Comparison of ENCODE assay signal across 18 cellular contexts in the genomic region with DNA sequence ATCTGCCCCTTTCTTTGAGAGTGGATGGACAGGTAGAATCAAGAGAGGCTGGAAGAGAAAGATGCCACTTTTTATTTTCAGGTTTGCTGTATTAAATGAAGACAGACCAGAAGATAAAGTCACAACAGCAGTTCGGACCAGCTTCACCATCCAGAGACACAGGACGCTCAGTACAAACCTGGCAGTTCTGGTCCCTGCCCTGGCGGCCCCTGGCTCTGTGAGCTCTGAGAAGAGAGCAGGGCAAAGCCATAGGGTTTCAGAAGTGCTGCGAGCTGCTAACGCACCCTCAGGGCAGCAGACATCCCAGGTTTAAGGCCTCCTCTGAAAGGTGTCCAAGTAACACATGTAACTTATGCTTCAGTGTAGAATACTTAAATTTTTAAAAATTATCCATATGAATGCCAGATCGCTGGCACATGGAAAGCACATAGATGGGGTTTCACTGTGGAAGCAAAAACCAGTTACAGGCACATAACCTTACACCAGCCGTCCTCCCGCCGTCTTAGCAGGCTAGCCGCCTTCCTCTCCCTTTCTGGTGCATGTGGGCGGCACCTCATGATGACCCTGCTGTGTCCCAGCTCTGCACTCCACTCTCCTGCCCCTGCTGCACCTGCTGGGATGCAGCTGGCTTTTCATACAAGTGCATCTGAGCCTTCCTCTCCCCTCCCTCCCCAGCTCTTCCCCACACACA.
DNase-seq lines count a peak whose midpoint lies in the region; ATAC-seq and TF ChIP-seq lines count a peak whose summit lies in the region.
"Had no signal": no experiment of that assay in that cellular context is flagged by ENCODE, and none has a peak within 500 bp of the region (broad histone marks: within the 10 kb centered on the region; RNA-seq: fewer than 3 reads in every experiment).

No MANE protein-coding gene starts in this region.

- DNase-seq in NCI-H1092 treated with DMSO at 0.1 percent for 48 hours (lab: John Stamatoyannopoulos, UW), result peak; percentile 59
- peak; percentile 45 for DNase-seq in NCI-H345 treated with DMSO at 0.1 percent for 48 hours (lab: John Stamatoyannopoulos, UW; ENCODE audit: unreplicated experiment)
- no peak for DNase-seq in left ventricle myocardium inferior
- no peak for DNase-seq in sigmoid colon
- DNase-seq in NCI-H187 treated with DMSO at 0.1 percent for 48 hours (lab: John Stamatoyannopoulos, UW), result no peak
- no peak for DNase-seq in amygdala (lab: John Stamatoyannopoulos, UW)
- DNase-seq: activated CD4-positive, alpha-beta T cell treated with anti-CD3 and anti-CD28 coated beads, Interleukin-2, amount 50 U/mL, for 48 hours; CD8-positive, alpha-beta memory T cell; colonic mucosa; DMS79; mesendoderm; NCI-H1930; NCI-H446 treated with DMSO at 0.1 percent for 48 hours; stimulated activated CD4-positive, alpha-beta T cell treated with anti-CD3 and anti-CD28 coated beads, Interleukin-12 subunit alpha, Interleukin-12 subunit beta, amount 100 ng/mL, for 4 hours; stimulated activated CD8-positive, alpha-beta memory T cell treated with anti-CD3 and anti-CD28 coated beads, Interleukin-4, amount 100 ng/mL, for 48 hours had no signal

- H3K36me3 ChIP-seq in left ventricle myocardium inferior (peaks cover 5% of the 10 kb centered on the region), sigmoid colon (no peaks in the 10 kb centered on the region)
- H3K36me3 ChIP-seq: colonic mucosa had no signal

- H3K4me3 ChIP-seq in left ventricle myocardium inferior (no peak overlapping the region), sigmoid colon (no peak overlapping the region)
- H3K4me3 ChIP-seq: colonic mucosa, psoas muscle had no signal

- TF ChIP-seq CTCF in left ventricle myocardium inferior (IDR thresholded peaks at IDR 0.05; ENCODE audit: borderline replicate concordance) (no peak), sigmoid colon (IDR thresholded peaks at IDR 0.05) (no peak)

- intact Hi-C loops in left ventricle myocardium inferior (cut with micrococcal nuclease) (no loop called here), sigmoid colon (cut with DNase I) (no loop called here)

- no peak for TF ChIP-seq EP300 in sigmoid colon (IDR thresholded peaks at IDR 0.05)

- WGBS in sigmoid colon, 2 donors, result 92 to 94% methylated on average over 11 of the region's 11 CpGs

- H3K27me3 ChIP-seq in left ventricle myocardium inferior (ENCODE audit: low read depth) (no peaks in the 10 kb centered on the region), sigmoid colon (no peaks in the 10 kb centered on the region)
- H3K27me3 ChIP-seq: colonic mucosa had no signal

- no peak for TF ChIP-seq POLR2A in sigmoid colon (IDR thresholded peaks at IDR 0.05)

- H3K9me3 ChIP-seq in left ventricle myocardium inferior (replicated peaks) (peaks cover 24% of the 10 kb centered on the region), sigmoid colon (peaks cover 2 to 12% (median 5%) of the 10 kb centered on the region in 4 donors)
- H3K9me3 ChIP-seq: colonic mucosa had no signal

- H3K27ac ChIP-seq in left ventricle myocardium inferior (replicated peaks) (peak overlapping the region; percentile 40), sigmoid colon (peak overlapping the region; percentile 34 to 72 (median 64))
- H3K27ac ChIP-seq: colonic mucosa, VCaP had no signal

- ATAC-seq in GM21360 (IDR thresholded peaks at IDR 0.05; ENCODE audit: unreplicated experiment), result no peak

- no peaks in the 10 kb centered on the region for H3K4me1 ChIP-seq in left ventricle myocardium inferior
- peaks cover 0 to 20% (median 13%) of the 10 kb centered on the region in 4 donors for H3K4me1 ChIP-seq in sigmoid colon
- H3K4me1 ChIP-seq: colonic mucosa, psoas muscle had no signal

Comparison
In these comparisons a context has a peak if more than half of its experiments do, and no peak if none do; other contexts are left out.
1. DNase-seq: peak in NCI-H1092 treated with DMSO at 0.1 percent for 48 hours (single experiment) and NCI-H345 treated with DMSO at 0.1 percent for 48 hours (single experiment); none in left ventricle myocardium inferior (single experiment), sigmoid colon (single experiment), NCI-H187 treated with DMSO at 0.1 percent for 48 hours (single experiment) and amygdala (0 of 56).